14 cellular contexts compared by ENCODE assay signal in genomic region chr3:146142757-146143156, GRCh38. TPM values are rescaled to one million over a fixed set of nuclear protein-coding genes. Genes with fewer than 3 reads are reported as not detected.
DNase-seq lines count a peak whose midpoint lies in the region; ATAC-seq, FAIRE-seq and TF ChIP-seq lines count a peak whose summit lies in the region.
"Had no signal": no experiment of that assay in that cellular context is flagged by ENCODE, and none has a peak within 500 bp of the region (broad histone marks: within the 10 kb centered on the region; RNA-seq: fewer than 3 reads in every experiment).

No MANE protein-coding gene starts in this region.

- no peak for DNase-seq in A549 (ENCODE audit: low read depth in 1 of 2, low spot score in 1 of 2)
- no peak for DNase-seq in RWPE2 (ENCODE audit: low spot score)
- DNase-seq in fibroblast of peridontal ligament (ENCODE audit: extremely low read depth): peak; percentile 78
- peak; percentile 46 for DNase-seq in mucosa of gallbladder (ENCODE audit: low spot score)
- no peak for DNase-seq in NCI-H1105 treated with DMSO at 0.1 percent for 48 hours (lab: John Stamatoyannopoulos, UW)
- no peak for DNase-seq in NCI-H524 (lab: John Stamatoyannopoulos, UW)
- DNase-seq: activated CD8-positive, alpha-beta memory T cell treated with anti-CD3 and anti-CD28 coated beads for 24 hours; NCI-H2029; nephron progenitor cell; SHP77 treated with DMSO at 0.1 percent for 48 hours; upper lobe of left lung had no signal

- peaks cover 91% of the 10 kb centered on the region for H3K4me1 ChIP-seq in A549
- H3K4me1 ChIP-seq in RWPE2 (ENCODE audit: insufficient read depth, poor library complexity, severe bottlenecking): peaks cover 4% of the 10 kb centered on the region

- TF ChIP-seq RAD21 in A549 (conservative IDR thresholded peaks at IDR 0.05 in 1 of 2, IDR thresholded peaks at IDR 0.05 in 1 of 2): no peak

- CTCF ChIA-PET in A549 (lab: Yijun Ruan, JAX): interaction anchor here (1.1 to 1.4 kb wide), 3 partner anchors 15 to 45 kb away, joined by 3 to 4 read pairs (median 3); partner anchors contain the start of gene PLOD2

- no peak overlapping the region for H3K4me3 ChIP-seq in A549
- no peak overlapping the region for H3K4me3 ChIP-seq in RWPE2 (ENCODE audit: severe bottlenecking)
- H3K4me3 ChIP-seq: adrenal gland, upper lobe of left lung had no signal

- TF ChIP-seq CTCF in A549 (IDR thresholded peaks at IDR 0.05): no peak
- no peak for TF ChIP-seq CTCF in RWPE2 (IDR thresholded peaks at IDR 0.05; ENCODE audit: poor library complexity, severe bottlenecking)

- TF ChIP-seq POLR2A in A549 (IDR thresholded peaks at IDR 0.05; ENCODE audit: low read length): no peak

- POLR2A ChIA-PET in A549 (lab: Yijun Ruan, JAX): interaction anchor here (1.5 kb wide), 1 partner anchor 18 kb away, joined by 9 read pairs; the partner anchor contains the start of gene PLOD2

- H3K4me2 ChIP-seq in A549: peak overlapping the region; percentile 3; the same call in 2 of the 3 replicates

- H3K27me3 ChIP-seq in RWPE2 (ENCODE audit: insufficient read depth, poor library complexity, severe bottlenecking): no peaks in the 10 kb centered on the region
- H3K27me3 ChIP-seq: adrenal gland, upper lobe of left lung had no signal

- H3K36me3 ChIP-seq in RWPE2 (ENCODE audit: low read depth): peaks cover 15% of the 10 kb centered on the region; the same call in 1 of the 2 replicates
- H3K36me3 ChIP-seq: adrenal gland, upper lobe of left lung had no signal

- H3K9me3 ChIP-seq in A549 (no peaks in the 10 kb centered on the region), RWPE2 (ENCODE audit: severe bottlenecking) (no peaks in the 10 kb centered on the region)
- H3K9me3 ChIP-seq: upper lobe of left lung had no signal

- 92% methylated on average over 3 of the region's 3 CpGs for WGBS in A549 (ENCODE audit: missing lambda C conversion rate)

- no peak overlapping the region for H3K27ac ChIP-seq in A549
- H3K27ac ChIP-seq in RWPE2 (ENCODE audit: poor library complexity, severe bottlenecking): no peak overlapping the region
- H3K27ac ChIP-seq: adrenal gland, upper lobe of left lung had no signal

- TF ChIP-seq EP300 in A549 (IDR thresholded peaks at IDR 0.05): no peak

- peak in 1 of 2 experiments; percentile 40; a peak in 2 of 6 replicates for ATAC-seq in A549
- peak; percentile 68 for ATAC-seq in RWPE2 (ENCODE audit: low read depth)
- no peak for ATAC-seq in GM19328 (IDR thresholded peaks at IDR 0.05; ENCODE audit: unreplicated experiment)
- no peak for ATAC-seq in GM18517 (IDR thresholded peaks at IDR 0.05; ENCODE audit: unreplicated experiment)

- FAIRE-seq in A549 (lab: Jason Lieb, UNC): no peak

TF ChIP-seq in A549, 52 proteins besides CTCF, POLR2A, EP300 and RAD21:
- TF ChIP-seq TFCP2L1 (CRISPR knock-in tag; IDR thresholded peaks at IDR 0.05): no peak
- no peak for TF ChIP-seq TP53 (CRISPR knock-in tag; IDR thresholded peaks at IDR 0.05)
- no peak for TF ChIP-seq NR3C1 (IDR thresholded peaks at IDR 0.05)
- no peak for TF ChIP-seq HOXB5 (CRISPR knock-in tag; IDR thresholded peaks at IDR 0.05)
- TF ChIP-seq MAFK (IDR thresholded peaks at IDR 0.05; ENCODE audit: partially characterized antibody): peak; percentile 87

RNA-seq across cellular contexts. Expression of gene PLOD2, which starts 18.2 kb away (rescaled TPM):
- polyA plus RNA-seq in A549 (2011; rRNA removed): 161 and 174 TPM in 2 replicates
- 20.1 and 22.2 TPM in 2 replicates for polyA plus RNA-seq in A549 (2012; cell fraction: cytosol; rRNA removed)
- 20.3 and 34.8 TPM in 2 replicates for polyA plus RNA-seq in A549 (2012; cell fraction: nucleus; rRNA removed)
- 159 to 184 TPM (median 171 TPM) in 3 replicates for polyA plus RNA-seq in A549 (2017; fragmentation: RNase III; extraction: RNeasy Plus Mini Kit Qiagen cat#74134 plus additional on column Dnase treatment)
- 45.9 and 46.7 TPM in 2 replicates for polyA minus RNA-seq in A549 (2011; rRNA and poly(A)+ RNA removed)
- total RNA-seq in mucosa of gallbladder: 72.8 TPM

Comparison
In these comparisons a context has a peak if more than half of its experiments do, and no peak if none do; other contexts are left out.
1. DNase-seq: peak in fibroblast of peridontal ligament (single experiment) and mucosa of gallbladder (single experiment); none in A549 (0 of 2), RWPE2 (single experiment), NCI-H1105 treated with DMSO at 0.1 percent for 48 hours (single experiment) and NCI-H524 (0 of 2).